ENCODE assay signal across 9 cellular contexts in the genomic region with DNA sequence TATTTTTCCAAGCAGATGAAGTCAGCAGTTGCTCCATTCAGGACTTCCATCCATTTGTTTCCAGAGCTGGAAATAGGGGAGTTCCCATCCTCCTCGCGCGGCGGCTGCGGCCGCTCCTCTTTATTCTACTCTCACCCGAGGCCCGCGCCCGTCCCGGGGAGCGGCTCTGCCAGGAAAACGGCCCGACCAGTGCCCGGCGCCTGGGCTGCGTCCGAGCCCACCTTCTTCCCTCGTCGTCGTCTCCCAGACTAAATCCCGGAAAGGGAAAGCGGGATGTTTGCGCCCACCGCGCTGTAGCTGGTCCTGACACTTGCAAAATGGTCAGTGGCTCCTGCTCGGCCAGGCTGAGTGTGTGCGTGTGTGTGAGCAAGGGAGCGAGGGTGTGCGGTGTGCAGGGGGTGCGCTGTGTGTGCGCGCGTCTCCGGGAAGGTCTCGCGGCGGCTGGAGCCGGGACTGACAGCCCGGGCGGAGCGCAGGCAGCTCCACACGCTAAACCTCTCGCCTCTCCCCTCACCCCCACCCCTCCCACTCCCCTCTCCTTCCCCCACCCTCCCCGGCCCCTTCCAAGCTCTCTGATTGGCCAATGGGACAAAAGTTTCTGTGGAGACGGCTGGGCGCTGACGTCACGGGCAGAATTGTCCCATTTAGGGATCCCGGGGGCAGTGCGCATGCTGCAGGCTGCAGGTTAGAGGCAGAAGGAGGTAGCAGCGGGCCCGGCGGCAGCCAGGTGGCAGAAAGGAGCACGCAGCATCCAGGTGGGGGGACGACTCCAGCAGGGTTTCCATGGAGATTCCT. TPM values are rescaled to one million over a fixed set of nuclear protein-coding genes. Genes with fewer than 3 reads are reported as not detected.
DNase-seq lines count a peak whose midpoint lies in the region; ATAC-seq and TF ChIP-seq lines count a peak whose summit lies in the region.
"Had no signal": no experiment of that assay in that cellular context is flagged by ENCODE, and none has a peak within 500 bp of the region (broad histone marks: within the 10 kb centered on the region; RNA-seq: fewer than 3 reads in every experiment).

A gene with protein sequence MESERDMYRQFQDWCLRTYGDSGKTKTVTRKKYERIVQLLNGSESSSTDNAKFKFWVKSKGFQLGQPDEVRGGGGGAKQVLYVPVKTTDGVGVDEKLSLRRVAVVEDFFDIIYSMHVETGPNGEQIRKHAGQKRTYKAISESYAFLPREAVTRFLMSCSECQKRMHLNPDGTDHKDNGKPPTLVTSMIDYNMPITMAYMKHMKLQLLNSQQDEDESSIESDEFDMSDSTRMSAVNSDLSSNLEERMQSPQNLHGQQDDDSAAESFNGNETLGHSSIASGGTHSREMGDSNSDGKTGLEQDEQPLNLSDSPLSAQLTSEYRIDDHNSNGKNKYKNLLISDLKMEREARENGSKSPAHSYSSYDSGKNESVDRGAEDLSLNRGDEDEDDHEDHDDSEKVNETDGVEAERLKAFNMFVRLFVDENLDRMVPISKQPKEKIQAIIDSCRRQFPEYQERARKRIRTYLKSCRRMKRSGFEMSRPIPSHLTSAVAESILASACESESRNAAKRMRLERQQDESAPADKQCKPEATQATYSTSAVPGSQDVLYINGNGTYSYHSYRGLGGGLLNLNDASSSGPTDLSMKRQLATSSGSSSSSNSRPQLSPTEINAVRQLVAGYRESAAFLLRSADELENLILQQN (minus strand): TSS at position 491 of the 795 bp plus-strand sequence. CDS start 1,660 bp downstream, outside the sequence.

- peaks cover 71% of the 10 kb centered on the region for H3K27me3 ChIP-seq in foreskin keratinocyte
- H3K27me3 ChIP-seq in neuron (ENCODE audit: insufficient read depth, low read length) = peaks cover 49% of the 10 kb centered on the region

- H3K9me3 ChIP-seq in neuron (ENCODE audit: low read length) = no peaks in the 10 kb centered on the region

- peak; percentile 41 for TF ChIP-seq CTCF in foreskin keratinocyte (conservative IDR thresholded peaks at IDR 0.05)

- H3K4me1 ChIP-seq in foreskin keratinocyte (no peaks in the 10 kb centered on the region), neuron (ENCODE audit: insufficient read depth, low read length) (peaks cover 34% of the 10 kb centered on the region)

- POLR2A ChIA-PET in activated naive CD8-positive, alpha-beta T cell treated with anti-CD3 and anti-CD28 coated beads, Interleukin-2, amount 10 ng/mL, durations not matched to agents 7 days and 5 days (lab: Charles Lee) = no interaction called here

- no peak for DNase-seq in activated naive CD8-positive, alpha-beta T cell treated with anti-CD3 and anti-CD28 coated beads, Interleukin-2, amount 10 ng/mL, durations not matched to agents 7 days and 5 days
- DNase-seq in activated naive CD8-positive, alpha-beta T cell treated with anti-CD3 and anti-CD28 coated beads, Interleukin-2, amount 50 U/mL, for 24 hours = no peak
- DNase-seq in RPMI8226 = peak; percentile 58
- DNase-seq in foreskin keratinocyte = peak in 1 of 2 donors; percentile 11
- no peak for DNase-seq in foreskin melanocyte
- DNase-seq in NAMALWA (ENCODE audit: low spot score) = no peak
- DNase-seq: activated B cell treated with CpG ODN at 0.5 μM for 24 hours had no signal

- peak within 1 kb of the TSS; percentile 55 for H3K4me3 ChIP-seq in neuron (ENCODE audit: low read length)

- H3K27ac Mint-ChIP-seq in activated naive CD8-positive, alpha-beta T cell treated with anti-CD3 and anti-CD28 coated beads, Interleukin-2, amount 10 ng/mL, durations not matched to agents 7 days and 5 days = no peak within 1 kb of the TSS
- H3K27ac Mint-ChIP-seq in activated naive CD8-positive, alpha-beta T cell treated with anti-CD3 and anti-CD28 coated beads, Interleukin-2, amount 50 U/mL, for 24 hours = no peak within 1 kb of the TSS
- H3K27ac Mint-ChIP-seq: activated B cell treated with CpG ODN at 0.5 μM for 24 hours had no signal

- H3K27me3 Mint-ChIP-seq in activated naive CD8-positive, alpha-beta T cell treated with anti-CD3 and anti-CD28 coated beads, Interleukin-2, amount 10 ng/mL, durations not matched to agents 7 days and 5 days = peaks cover 39% of the 10 kb centered on the region
- H3K27me3 Mint-ChIP-seq in activated naive CD8-positive, alpha-beta T cell treated with anti-CD3 and anti-CD28 coated beads, Interleukin-2, amount 50 U/mL, for 24 hours = peaks cover 30% of the 10 kb centered on the region

- H2AFZ ChIP-seq in neuron (ENCODE audit: low read depth, low read length) = peak within 1 kb of the TSS; percentile 96

- H3K36me3 Mint-ChIP-seq in activated naive CD8-positive, alpha-beta T cell treated with anti-CD3 and anti-CD28 coated beads, Interleukin-2, amount 10 ng/mL, durations not matched to agents 7 days and 5 days = peaks cover 2% of the 10 kb centered on the region
- H3K36me3 Mint-ChIP-seq in activated naive CD8-positive, alpha-beta T cell treated with anti-CD3 and anti-CD28 coated beads, Interleukin-2, amount 50 U/mL, for 24 hours (ENCODE audit: low read depth) = peaks cover 2% of the 10 kb centered on the region

- H3K36me3 ChIP-seq in neuron (ENCODE audit: insufficient read depth, low read length) = no peaks in the 10 kb centered on the region

- H3K9me3 Mint-ChIP-seq in activated naive CD8-positive, alpha-beta T cell treated with anti-CD3 and anti-CD28 coated beads, Interleukin-2, amount 10 ng/mL, durations not matched to agents 7 days and 5 days = peaks cover 2% of the 10 kb centered on the region
- peaks cover 4% of the 10 kb centered on the region for H3K9me3 Mint-ChIP-seq in activated naive CD8-positive, alpha-beta T cell treated with anti-CD3 and anti-CD28 coated beads, Interleukin-2, amount 50 U/mL, for 24 hours
- H3K9me3 Mint-ChIP-seq: activated B cell treated with CpG ODN at 0.5 μM for 24 hours had no signal

- H3K4me1 Mint-ChIP-seq in activated naive CD8-positive, alpha-beta T cell treated with anti-CD3 and anti-CD28 coated beads, Interleukin-2, amount 10 ng/mL, durations not matched to agents 7 days and 5 days = peaks cover 5% of the 10 kb centered on the region
- H3K4me1 Mint-ChIP-seq in activated naive CD8-positive, alpha-beta T cell treated with anti-CD3 and anti-CD28 coated beads, Interleukin-2, amount 50 U/mL, for 24 hours = peaks cover 5% of the 10 kb centered on the region

- ATAC-seq in activated naive CD8-positive, alpha-beta T cell treated with anti-CD3 and anti-CD28 coated beads, Interleukin-2, amount 10 ng/mL, durations not matched to agents 7 days and 5 days (ENCODE audit: low read depth) = no peak
- no peak for ATAC-seq in activated naive CD8-positive, alpha-beta T cell treated with anti-CD3 and anti-CD28 coated beads, Interleukin-2, amount 50 U/mL, for 24 hours
- ATAC-seq in foreskin keratinocyte = peak; percentile 72
- ATAC-seq in HG03139 (IDR thresholded peaks at IDR 0.05; ENCODE audit: unreplicated experiment) = no peak

- H3K4me3 Mint-ChIP-seq in activated naive CD8-positive, alpha-beta T cell treated with anti-CD3 and anti-CD28 coated beads, Interleukin-2, amount 10 ng/mL, durations not matched to agents 7 days and 5 days = peak within 1 kb of the TSS; percentile 3
- H3K4me3 Mint-ChIP-seq in activated naive CD8-positive, alpha-beta T cell treated with anti-CD3 and anti-CD28 coated beads, Interleukin-2, amount 50 U/mL, for 24 hours = no peak within 1 kb of the TSS
- H3K4me3 Mint-ChIP-seq: activated B cell treated with CpG ODN at 0.5 μM for 24 hours had no signal

- no peak within 1 kb of the TSS for H3K27ac ChIP-seq in foreskin keratinocyte

RNA-seq across cellular contexts. Expression of the gene that starts here (rescaled TPM):
- not detected for total RNA-seq in activated naive CD8-positive, alpha-beta T cell treated with anti-CD3 and anti-CD28 coated beads, Interleukin-2, amount 10 ng/mL, durations not matched to agents 7 days and 5 days
- not detected in 2 replicates for total RNA-seq in foreskin keratinocyte
- polyA plus RNA-seq in foreskin keratinocyte = not detected in 2 replicates
- total RNA-seq: activated B cell treated with CpG ODN at 0.5 μM for 24 hours had no signal

Comparison
In these comparisons a context has a peak if more than half of its experiments do, and no peak if none do; other contexts are left out.
1. Peak in ATAC-seq in foreskin keratinocyte; RNA of the gene not detected or under 1 TPM.